1 cellular context compared by ENCODE assay signal in genomic region chr1:221308534-221309511, GRCh38.
TF ChIP-seq lines count a peak whose summit lies in the region.

No MANE protein-coding gene starts in this region.

TF ChIP-seq in GM12878, 131 proteins besides CTCF, POLR2A, EP300 and RAD21:
- TF ChIP-seq SPI1 (IDR thresholded peaks at IDR 0.05; ENCODE audit: borderline replicate concordance, insufficient read depth, low read depth, low read length) (peak; percentile 37; the same call in 1 of the 2 replicates), MXI1 (IDR thresholded peaks at IDR 0.05; ENCODE audit: low read depth, low read length) (no peak)
TF ChIP-seq in GM12878: peak in this region for 1.
